15 cellular contexts compared by ENCODE assay signal in the genomic region with DNA sequence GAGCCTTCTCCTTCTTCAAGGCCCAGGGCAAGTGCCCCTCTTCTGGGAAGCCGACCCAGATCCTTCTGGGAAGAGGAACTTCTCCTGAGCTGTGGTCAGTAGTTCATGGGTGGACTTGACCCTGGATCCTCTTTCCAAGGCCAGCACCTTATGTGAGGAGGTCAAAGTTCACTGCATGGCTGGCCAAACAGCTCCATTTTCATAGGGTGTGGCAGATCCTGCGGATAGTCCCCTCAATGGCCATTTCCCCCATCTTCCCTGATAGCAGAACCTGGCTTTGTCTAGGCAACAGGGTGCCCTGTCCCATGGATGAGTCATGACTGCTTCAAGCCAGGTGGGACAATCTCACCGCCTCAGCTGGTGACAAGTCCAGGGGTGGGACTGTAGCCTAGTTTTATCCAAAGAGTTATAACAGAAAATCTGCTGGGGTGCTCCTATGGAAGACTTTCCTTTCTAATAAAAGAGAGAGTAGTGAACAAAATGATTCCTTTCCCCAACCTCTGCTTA. TPM values are rescaled to one million over a fixed set of nuclear protein-coding genes. Genes with fewer than 3 reads are reported as not detected.
A peak's percentile ranks its signal among the peaks of the same experiment; 100 is the strongest.
DNase-seq lines count a peak whose midpoint lies in the region; ATAC-seq and TF ChIP-seq lines count a peak whose summit lies in the region.
"Had no signal": no experiment of that assay in that cellular context is flagged by ENCODE, and none has a peak within 500 bp of the region (broad histone marks: within the 10 kb centered on the region; RNA-seq: fewer than 3 reads in every experiment).

No MANE protein-coding gene starts in this region.

- H3K27ac ChIP-seq in RWPE1 (peak overlapping the region; percentile 66), fibroblast of lung (ENCODE audit: insufficient read depth, low read length) (peak overlapping the region; percentile 54)

- H3K4me1 Mint-ChIP-seq in activated CD8-positive, alpha-beta T cell treated with anti-CD3 and anti-CD28 coated beads for 36 hours (ENCODE audit: low read depth), result peaks cover 81% of the 10 kb centered on the region
- H3K4me1 Mint-ChIP-seq in activated CD8-positive, alpha-beta T cell treated with anti-CD3 and anti-CD28 coated beads, Interleukin-2, amount 10 ng/mL, durations not matched to agents 7 days and 5 days (ENCODE audit: low read depth), result peaks cover 87% of the 10 kb centered on the region
- peaks cover 93% of the 10 kb centered on the region for H3K4me1 Mint-ChIP-seq in stimulated activated memory B cell treated with anti-CD40 and anti-IgM and Interleukin-4, amounts not matched to agents 10 μg/mL and 1 μg/mL and 100 μg/mL, for 72 hours

- H3K79me2 ChIP-seq in fibroblast of lung (ENCODE audit: control insufficient read depth, insufficient read depth, low read length), result no peaks in the 10 kb centered on the region

- H4K20me1 ChIP-seq in fibroblast of lung (ENCODE audit: control insufficient read depth, extremely low read depth, insufficient read depth, low read length), result no peaks in the 10 kb centered on the region

- H3K4me3 ChIP-seq in fibroblast of lung (replicated peaks in 1 of 4; ENCODE audit: control extremely low read depth in 1 of 4, insufficient read depth in 1 of 4, low read depth in 3 of 4, low read length in 4 of 4), result no peak overlapping the region
- H3K4me3 ChIP-seq: adrenal gland, dorsolateral prefrontal cortex, MG63, upper lobe of left lung had no signal

- no peak overlapping the region for H3K9ac ChIP-seq in fibroblast of lung (ENCODE audit: insufficient read depth, low read length)

- ATAC-seq in activated CD8-positive, alpha-beta T cell treated with anti-CD3 and anti-CD28 coated beads for 36 hours, result no peak
- no peak for ATAC-seq in activated CD8-positive, alpha-beta T cell treated with anti-CD3 and anti-CD28 coated beads, Interleukin-2, amount 10 ng/mL, durations not matched to agents 7 days and 5 days
- no peak for ATAC-seq in stimulated activated memory B cell treated with anti-CD40 and anti-IgM and Interleukin-4, amounts not matched to agents 10 μg/mL and 1 μg/mL and 100 μg/mL, for 72 hours
- ATAC-seq in GM19023 (IDR thresholded peaks at IDR 0.05; ENCODE audit: unreplicated experiment) (no peak), HG02970 (IDR thresholded peaks at IDR 0.05; ENCODE audit: low FRiP score, unreplicated experiment) (no peak)

- no peaks in the 10 kb centered on the region for H3K9me3 ChIP-seq in fibroblast of lung (ENCODE audit: control insufficient read depth, insufficient read depth, low read depth, low read length)
- H3K9me3 ChIP-seq: adrenal gland, upper lobe of left lung had no signal

- no peak overlapping the region for H3K4me2 ChIP-seq in fibroblast of lung (ENCODE audit: extremely low read depth, insufficient read depth, low read length)

- no peaks in the 10 kb centered on the region for H3K27me3 ChIP-seq in fibroblast of lung (ENCODE audit: control insufficient read depth, insufficient read depth, low read length)
- H3K27me3 ChIP-seq: adrenal gland, dorsolateral prefrontal cortex, MG63, upper lobe of left lung had no signal

- no peak overlapping the region for H2AFZ ChIP-seq in fibroblast of lung (ENCODE audit: low read length)

- H3K4me1 ChIP-seq in fibroblast of lung (ENCODE audit: control insufficient read depth, extremely low read depth, insufficient read depth, low read length), result peaks cover 8% of the 10 kb centered on the region

- peaks cover 17% of the 10 kb centered on the region for H3K36me3 Mint-ChIP-seq in activated CD8-positive, alpha-beta T cell treated with anti-CD3 and anti-CD28 coated beads for 36 hours (ENCODE audit: low read depth)
- H3K36me3 Mint-ChIP-seq in activated CD8-positive, alpha-beta T cell treated with anti-CD3 and anti-CD28 coated beads, Interleukin-2, amount 10 ng/mL, durations not matched to agents 7 days and 5 days (ENCODE audit: low read depth), result peaks cover 20% of the 10 kb centered on the region
- H3K36me3 Mint-ChIP-seq in stimulated activated memory B cell treated with anti-CD40 and anti-IgM and Interleukin-4, amounts not matched to agents 10 μg/mL and 1 μg/mL and 100 μg/mL, for 72 hours, result no peaks in the 10 kb centered on the region

- peak overlapping the region; percentile 52 for H3K27ac Mint-ChIP-seq in activated CD8-positive, alpha-beta T cell treated with anti-CD3 and anti-CD28 coated beads for 36 hours
- no peak overlapping the region for H3K27ac Mint-ChIP-seq in activated CD8-positive, alpha-beta T cell treated with anti-CD3 and anti-CD28 coated beads, Interleukin-2, amount 10 ng/mL, durations not matched to agents 7 days and 5 days
- peak overlapping the region; percentile 95 for H3K27ac Mint-ChIP-seq in stimulated activated memory B cell treated with anti-CD40 and anti-IgM and Interleukin-4, amounts not matched to agents 10 μg/mL and 1 μg/mL and 100 μg/mL, for 72 hours
- H3K27ac Mint-ChIP-seq: nephron had no signal

- no peaks in the 10 kb centered on the region for H3K27me3 Mint-ChIP-seq in activated CD8-positive, alpha-beta T cell treated with anti-CD3 and anti-CD28 coated beads for 36 hours
- H3K27me3 Mint-ChIP-seq in activated CD8-positive, alpha-beta T cell treated with anti-CD3 and anti-CD28 coated beads, Interleukin-2, amount 10 ng/mL, durations not matched to agents 7 days and 5 days (ENCODE audit: low read depth), result no peaks in the 10 kb centered on the region
- H3K27me3 Mint-ChIP-seq in stimulated activated memory B cell treated with anti-CD40 and anti-IgM and Interleukin-4, amounts not matched to agents 10 μg/mL and 1 μg/mL and 100 μg/mL, for 72 hours, result no peaks in the 10 kb centered on the region

- no peak for TF ChIP-seq CTCF in activated CD8-positive, alpha-beta T cell treated with anti-CD3 and anti-CD28 coated beads for 36 hours (IDR thresholded peaks at IDR 0.05)
- TF ChIP-seq CTCF in RWPE1 (conservative IDR thresholded peaks at IDR 0.05; ENCODE audit: low read depth), result no peak
- TF ChIP-seq CTCF in fibroblast of lung (conservative IDR thresholded peaks at IDR 0.05 in 1 of 2, IDR thresholded peaks at IDR 0.05 in 1 of 2; ENCODE audit: low read depth in 1 of 2, low read length in 2 of 2), result no peak

- POLR2A ChIA-PET in activated CD8-positive, alpha-beta T cell treated with anti-CD3 and anti-CD28 coated beads for 36 hours (lab: Charles Lee), result interaction anchor here (1.5 to 8.4 kb wide), 2 partner anchors 8 to 10 kb away, joined by 5 to 180 read pairs; partner anchors contain the start of gene ASB2
- POLR2A ChIA-PET in activated CD8-positive, alpha-beta T cell treated with anti-CD3 and anti-CD28 coated beads, Interleukin-2, amount 10 ng/mL, durations not matched to agents 7 days and 5 days (lab: Charles Lee), result no interaction called here
- POLR2A ChIA-PET in RWPE1 (lab: Yijun Ruan, JAX; ENCODE audit: low non-redundant PET), result no interaction called here

- CTCF ChIA-PET in activated CD8-positive, alpha-beta T cell treated with anti-CD3 and anti-CD28 coated beads for 36 hours (lab: Charles Lee), result interaction anchor here (12.0 kb wide), 1 partner anchor 28 kb away, joined by 170 read pairs; no protein-coding TSS in a partner anchor
- CTCF ChIA-PET in activated CD8-positive, alpha-beta T cell treated with anti-CD3 and anti-CD28 coated beads, Interleukin-2, amount 10 ng/mL, durations not matched to agents 7 days and 5 days (lab: Charles Lee), result interaction anchor here (0.8 to 19.2 kb wide), 3 partner anchors 12 to 32 kb away, joined by 3 to 376 read pairs (median 4); no protein-coding TSS in a partner anchor
- CTCF ChIA-PET in RWPE1 (lab: Yijun Ruan, JAX), result interaction anchor here (0.6 to 4.0 kb wide), 2 partner anchors 13 to 26 kb away, joined by 5 to 24 read pairs; no protein-coding TSS in a partner anchor

- intact Hi-C loops in activated CD8-positive, alpha-beta T cell treated with anti-CD3 and anti-CD28 coated beads for 36 hours (cut with micrococcal nuclease), result no loop called here

- H3K9me3 Mint-ChIP-seq in activated CD8-positive, alpha-beta T cell treated with anti-CD3 and anti-CD28 coated beads for 36 hours, result peaks cover 5% of the 10 kb centered on the region
- H3K9me3 Mint-ChIP-seq in activated CD8-positive, alpha-beta T cell treated with anti-CD3 and anti-CD28 coated beads, Interleukin-2, amount 10 ng/mL, durations not matched to agents 7 days and 5 days (ENCODE audit: insufficient read depth), result peaks cover 9% of the 10 kb centered on the region
- H3K9me3 Mint-ChIP-seq in stimulated activated memory B cell treated with anti-CD40 and anti-IgM and Interleukin-4, amounts not matched to agents 10 μg/mL and 1 μg/mL and 100 μg/mL, for 72 hours, result peaks cover 6% of the 10 kb centered on the region
- H3K9me3 Mint-ChIP-seq: nephron had no signal

- H3K36me3 ChIP-seq in fibroblast of lung (ENCODE audit: control insufficient read depth, insufficient read depth, low read length), result no peaks in the 10 kb centered on the region
- H3K36me3 ChIP-seq: adrenal gland, MG63, upper lobe of left lung had no signal

- no peak for DNase-seq in activated CD8-positive, alpha-beta T cell treated with anti-CD3 and anti-CD28 coated beads for 36 hours
- no peak for DNase-seq in activated CD8-positive, alpha-beta T cell treated with anti-CD3 and anti-CD28 coated beads, Interleukin-2, amount 10 ng/mL, durations not matched to agents 7 days and 5 days
- no peak for DNase-seq in RWPE1 (ENCODE audit: low spot score)
- no peak for DNase-seq in fibroblast of lung (ENCODE audit: low read depth in 2 of 2)
- DNase-seq in NCI-H510A (lab: John Stamatoyannopoulos, UW), result no peak
- DNase-seq: adrenal gland, dorsolateral prefrontal cortex, upper lobe of left lung had no signal

- no peak overlapping the region for H3K4me3 Mint-ChIP-seq in activated CD8-positive, alpha-beta T cell treated with anti-CD3 and anti-CD28 coated beads for 36 hours
- H3K4me3 Mint-ChIP-seq in activated CD8-positive, alpha-beta T cell treated with anti-CD3 and anti-CD28 coated beads, Interleukin-2, amount 10 ng/mL, durations not matched to agents 7 days and 5 days, result no peak overlapping the region
- H3K4me3 Mint-ChIP-seq in stimulated activated memory B cell treated with anti-CD40 and anti-IgM and Interleukin-4, amounts not matched to agents 10 μg/mL and 1 μg/mL and 100 μg/mL, for 72 hours, result no peak overlapping the region
- H3K4me3 Mint-ChIP-seq: nephron had no signal

RNA-seq across cellular contexts. Expression of gene ASB2, which starts 10.3 kb away (rescaled TPM):
- 10 to 100 TPM; 11.7 to 12.7 TPM for total RNA-seq in activated CD8-positive, alpha-beta T cell treated with anti-CD3 and anti-CD28 coated beads for 36 hours
- 10 to 100 TPM; 15.8 to 17.0 TPM for total RNA-seq in activated CD8-positive, alpha-beta T cell treated with anti-CD3 and anti-CD28 coated beads, Interleukin-2, amount 10 ng/mL, durations not matched to agents 7 days and 5 days
- total RNA-seq in fibroblast of lung, result 0.51 and 0.99 TPM in 2 replicates
- 0.91 and 1.5 TPM in 2 replicates for polyA plus RNA-seq in fibroblast of lung
- 0.31 and 0.50 TPM in 2 replicates for polyA plus RNA-seq in fibroblast of lung (2012)
- polyA minus RNA-seq in fibroblast of lung (ENCODE audit: low replicate concordance), result not detected in 2 replicates

RNA-seq across cellular contexts. Expression of gene CCDC197, which starts 31.1 kb away (rescaled TPM):
- total RNA-seq in activated CD8-positive, alpha-beta T cell treated with anti-CD3 and anti-CD28 coated beads for 36 hours, result not detected
- total RNA-seq in activated CD8-positive, alpha-beta T cell treated with anti-CD3 and anti-CD28 coated beads, Interleukin-2, amount 10 ng/mL, durations not matched to agents 7 days and 5 days, result not detected
- not detected in 2 replicates for total RNA-seq in fibroblast of lung
- not detected in 2 replicates for polyA plus RNA-seq in fibroblast of lung
- not detected in 2 replicates for polyA plus RNA-seq in fibroblast of lung (2012)
- polyA minus RNA-seq in fibroblast of lung (ENCODE audit: low replicate concordance), result not detected in 2 replicates
- total RNA-seq: adrenal gland, H1, upper lobe of left lung had no signal
- polyA plus RNA-seq: adrenal gland, H1, keratinocyte had no signal

RNA-seq across cellular contexts. Expression of gene FAM181A, which starts 38.9 kb away (rescaled TPM):
- total RNA-seq in activated CD8-positive, alpha-beta T cell treated with anti-CD3 and anti-CD28 coated beads for 36 hours, result not detected
- total RNA-seq in activated CD8-positive, alpha-beta T cell treated with anti-CD3 and anti-CD28 coated beads, Interleukin-2, amount 10 ng/mL, durations not matched to agents 7 days and 5 days, result not detected
- not detected in 2 replicates for total RNA-seq in fibroblast of lung
- not detected in 2 replicates for polyA plus RNA-seq in fibroblast of lung
- polyA plus RNA-seq in fibroblast of lung (2012), result not detected in 2 replicates
- polyA minus RNA-seq in fibroblast of lung (ENCODE audit: low replicate concordance), result not detected in 2 replicates
- total RNA-seq: adrenal gland, H1 had no signal
- polyA plus RNA-seq: adrenal gland, H1 had no signal
